In the genomic region with DNA sequence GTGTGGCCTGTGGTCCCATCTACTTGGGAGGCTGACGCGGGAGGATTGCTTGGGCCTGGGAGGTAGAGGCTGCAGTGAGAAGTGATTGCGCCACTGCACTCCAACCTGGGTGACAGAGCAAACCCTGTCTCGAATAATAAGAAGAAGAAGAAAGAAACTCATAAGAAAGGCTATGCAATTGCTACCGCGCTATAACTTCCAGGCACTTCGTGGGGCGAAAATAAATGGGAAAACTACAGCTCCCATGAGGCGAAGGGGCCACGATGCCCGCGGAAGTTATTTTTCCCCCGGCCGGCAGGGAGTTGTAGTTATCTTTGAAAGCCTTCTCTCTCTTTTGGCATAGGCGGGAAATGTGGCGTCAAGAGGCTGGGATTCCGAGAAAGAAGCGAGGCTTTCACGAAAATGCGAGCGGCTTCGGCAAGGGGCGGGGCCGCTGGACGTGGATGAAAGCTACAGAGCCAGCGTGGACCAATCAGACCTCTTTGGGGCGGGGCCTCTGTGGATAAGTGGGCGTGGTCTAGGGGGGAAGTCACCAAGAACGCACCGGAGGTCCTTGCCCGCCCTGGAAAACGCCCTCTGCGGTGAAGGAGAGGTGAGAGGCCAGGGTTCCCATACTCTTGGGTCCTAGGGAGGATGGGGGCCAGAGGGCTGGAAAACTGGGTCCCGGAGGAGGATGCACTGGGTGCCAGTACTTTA, we compare ENCODE assay signal across 2 cellular contexts.
TF ChIP-seq lines count a peak whose summit lies in the region.

A gene (plus strand): TSS at position 532 of the 696 bp plus-strand sequence. CDS start 485 bp downstream, outside the sequence.

TF ChIP-seq in A549, 52 proteins besides CTCF, POLR2A, EP300 and RAD21 (continued from another document and continues in another):
- TF ChIP-seq, protein P1, sequence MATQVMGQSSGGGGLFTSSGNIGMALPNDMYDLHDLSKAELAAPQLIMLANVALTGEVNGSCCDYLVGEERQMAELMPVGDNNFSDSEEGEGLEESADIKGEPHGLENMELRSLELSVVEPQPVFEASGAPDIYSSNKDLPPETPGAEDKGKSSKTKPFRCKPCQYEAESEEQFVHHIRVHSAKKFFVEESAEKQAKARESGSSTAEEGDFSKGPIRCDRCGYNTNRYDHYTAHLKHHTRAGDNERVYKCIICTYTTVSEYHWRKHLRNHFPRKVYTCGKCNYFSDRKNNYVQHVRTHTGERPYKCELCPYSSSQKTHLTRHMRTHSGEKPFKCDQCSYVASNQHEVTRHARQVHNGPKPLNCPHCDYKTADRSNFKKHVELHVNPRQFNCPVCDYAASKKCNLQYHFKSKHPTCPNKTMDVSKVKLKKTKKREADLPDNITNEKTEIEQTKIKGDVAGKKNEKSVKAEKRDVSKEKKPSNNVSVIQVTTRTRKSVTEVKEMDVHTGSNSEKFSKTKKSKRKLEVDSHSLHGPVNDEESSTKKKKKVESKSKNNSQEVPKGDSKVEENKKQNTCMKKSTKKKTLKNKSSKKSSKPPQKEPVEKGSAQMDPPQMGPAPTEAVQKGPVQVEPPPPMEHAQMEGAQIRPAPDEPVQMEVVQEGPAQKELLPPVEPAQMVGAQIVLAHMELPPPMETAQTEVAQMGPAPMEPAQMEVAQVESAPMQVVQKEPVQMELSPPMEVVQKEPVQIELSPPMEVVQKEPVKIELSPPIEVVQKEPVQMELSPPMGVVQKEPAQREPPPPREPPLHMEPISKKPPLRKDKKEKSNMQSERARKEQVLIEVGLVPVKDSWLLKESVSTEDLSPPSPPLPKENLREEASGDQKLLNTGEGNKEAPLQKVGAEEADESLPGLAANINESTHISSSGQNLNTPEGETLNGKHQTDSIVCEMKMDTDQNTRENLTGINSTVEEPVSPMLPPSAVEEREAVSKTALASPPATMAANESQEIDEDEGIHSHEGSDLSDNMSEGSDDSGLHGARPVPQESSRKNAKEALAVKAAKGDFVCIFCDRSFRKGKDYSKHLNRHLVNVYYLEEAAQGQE (IDR thresholded peaks at IDR 0.05), result no peak
- TF ChIP-seq MYC (IDR thresholded peaks at IDR 0.05; ENCODE audit: borderline replicate concordance, low read length) (peak; percentile 70; the same call in 1 of the 2 replicates), BHLHE40 (IDR thresholded peaks at IDR 0.05; ENCODE audit: low read depth, low read length) (no peak), HDAC2 (IDR thresholded peaks at IDR 0.05) (no peak), KDM5A (IDR thresholded peaks at IDR 0.05) (no peak), MAFK (IDR thresholded peaks at IDR 0.05; ENCODE audit: partially characterized antibody) (no peak), JUN (IDR thresholded peaks at IDR 0.05) (peak; percentile 42 to 62; a peak in 2 of 5 replicates), CEBPB (IDR thresholded peaks at IDR 0.05) (peak in 1 of 2 experiments; percentile 57; a peak in 2 of 4 replicates), TFCP2L1 (CRISPR knock-in tag; IDR thresholded peaks at IDR 0.05) (no peak), GATA3 (IDR thresholded peaks at IDR 0.05; ENCODE audit: borderline replicate concordance) (no peak), POLR2AphosphoS2 (conservative IDR thresholded peaks at IDR 0.05; ENCODE audit: low read length) (no peak), CHD2 (IDR thresholded peaks at IDR 0.05; ENCODE audit: low read length, partially characterized antibody) (no peak), ZSCAN20 (CRISPR knock-in tag; IDR thresholded peaks at IDR 0.05) (no peak), JUNB (IDR thresholded peaks at IDR 0.05) (no peak), TP53 (CRISPR knock-in tag; IDR thresholded peaks at IDR 0.05) (no peak), ZC3H11A (IDR thresholded peaks at IDR 0.05) (no peak), CBX8 (IDR thresholded peaks at IDR 0.05) (no peak), HEYL (CRISPR knock-in tag; IDR thresholded peaks at IDR 0.05) (no peak), RARB (CRISPR knock-in tag; IDR thresholded peaks at IDR 0.05) (no peak), EHF (CRISPR knock-in tag; IDR thresholded peaks at IDR 0.05) (no peak), NPAS2 (CRISPR knock-in tag; IDR thresholded peaks at IDR 0.05; ENCODE audit: borderline replicate concordance) (no peak), NFE2L2 (conservative IDR thresholded peaks at IDR 0.05; ENCODE audit: low read length) (no peak), EHMT2 (IDR thresholded peaks at IDR 0.05; ENCODE audit: low read depth) (no peak), KDM1A (IDR thresholded peaks at IDR 0.05; ENCODE audit: low read depth) (no peak), CHD4 (IDR thresholded peaks at IDR 0.05; ENCODE audit: borderline replicate concordance) (no peak), ZNF302 (CRISPR knock-in tag; IDR thresholded peaks at IDR 0.05) (no peak), HOXB5 (CRISPR knock-in tag; IDR thresholded peaks at IDR 0.05) (0 out of 2 replicates have a peak, but pooled peaks have one; percentile 52)
- TF ChIP-seq, protein P2, sequence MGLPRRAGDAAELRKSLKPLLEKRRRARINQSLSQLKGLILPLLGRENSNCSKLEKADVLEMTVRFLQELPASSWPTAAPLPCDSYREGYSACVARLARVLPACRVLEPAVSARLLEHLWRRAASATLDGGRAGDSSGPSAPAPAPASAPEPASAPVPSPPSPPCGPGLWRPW (IDR thresholded peaks at IDR 0.05), result no peak
- TF ChIP-seq, protein P3, sequence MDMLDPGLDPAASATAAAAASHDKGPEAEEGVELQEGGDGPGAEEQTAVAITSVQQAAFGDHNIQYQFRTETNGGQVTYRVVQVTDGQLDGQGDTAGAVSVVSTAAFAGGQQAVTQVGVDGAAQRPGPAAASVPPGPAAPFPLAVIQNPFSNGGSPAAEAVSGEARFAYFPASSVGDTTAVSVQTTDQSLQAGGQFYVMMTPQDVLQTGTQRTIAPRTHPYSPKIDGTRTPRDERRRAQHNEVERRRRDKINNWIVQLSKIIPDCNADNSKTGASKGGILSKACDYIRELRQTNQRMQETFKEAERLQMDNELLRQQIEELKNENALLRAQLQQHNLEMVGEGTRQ (IDR thresholded peaks at IDR 0.05), result no peak
- TF ChIP-seq, protein P4, sequence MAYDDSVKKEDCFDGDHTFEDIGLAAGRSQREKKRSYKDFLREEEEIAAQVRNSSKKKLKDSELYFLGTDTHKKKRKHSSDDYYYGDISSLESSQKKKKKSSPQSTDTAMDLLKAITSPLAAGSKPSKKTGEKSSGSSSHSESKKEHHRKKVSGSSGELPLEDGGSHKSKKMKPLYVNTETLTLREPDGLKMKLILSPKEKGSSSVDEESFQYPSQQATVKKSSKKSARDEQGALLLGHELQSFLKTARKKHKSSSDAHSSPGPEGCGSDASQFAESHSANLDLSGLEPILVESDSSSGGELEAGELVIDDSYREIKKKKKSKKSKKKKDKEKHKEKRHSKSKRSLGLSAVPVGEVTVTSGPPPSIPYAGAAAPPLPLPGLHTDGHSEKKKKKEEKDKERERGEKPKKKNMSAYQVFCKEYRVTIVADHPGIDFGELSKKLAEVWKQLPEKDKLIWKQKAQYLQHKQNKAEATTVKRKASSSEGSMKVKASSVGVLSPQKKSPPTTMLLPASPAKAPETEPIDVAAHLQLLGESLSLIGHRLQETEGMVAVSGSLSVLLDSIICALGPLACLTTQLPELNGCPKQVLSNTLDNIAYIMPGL (CRISPR knock-in tag; IDR thresholded peaks at IDR 0.05; ENCODE audit: borderline replicate concordance), result no peak

TF ChIP-seq in WTC11, 78 proteins besides CTCF, POLR2A, EP300 and RAD21 (continued from another document):
- peak; percentile 88 for TF ChIP-seq SP1 (CRISPR knock-in tag; conservative IDR thresholded peaks at IDR 0.05)
- TF ChIP-seq, protein P5, sequence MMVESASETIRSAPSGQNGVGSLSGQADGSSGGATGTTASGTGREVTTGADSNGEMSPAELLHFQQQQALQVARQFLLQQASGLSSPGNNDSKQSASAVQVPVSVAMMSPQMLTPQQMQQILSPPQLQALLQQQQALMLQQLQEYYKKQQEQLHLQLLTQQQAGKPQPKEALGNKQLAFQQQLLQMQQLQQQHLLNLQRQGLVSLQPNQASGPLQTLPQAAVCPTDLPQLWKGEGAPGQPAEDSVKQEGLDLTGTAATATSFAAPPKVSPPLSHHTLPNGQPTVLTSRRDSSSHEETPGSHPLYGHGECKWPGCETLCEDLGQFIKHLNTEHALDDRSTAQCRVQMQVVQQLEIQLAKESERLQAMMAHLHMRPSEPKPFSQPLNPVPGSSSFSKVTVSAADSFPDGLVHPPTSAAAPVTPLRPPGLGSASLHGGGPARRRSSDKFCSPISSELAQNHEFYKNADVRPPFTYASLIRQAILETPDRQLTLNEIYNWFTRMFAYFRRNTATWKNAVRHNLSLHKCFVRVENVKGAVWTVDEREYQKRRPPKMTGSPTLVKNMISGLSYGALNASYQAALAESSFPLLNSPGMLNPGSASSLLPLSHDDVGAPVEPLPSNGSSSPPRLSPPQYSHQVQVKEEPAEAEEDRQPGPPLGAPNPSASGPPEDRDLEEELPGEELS (CRISPR knock-in tag; IDR thresholded peaks at IDR 0.05), result 0 out of 2 replicates have a peak, but pooled peaks have one; percentile 38
